14 cellular contexts compared by ENCODE assay signal in genomic region chr16:9114842-9115241, GRCh38. TPM values are rescaled to one million over a fixed set of nuclear protein-coding genes. Genes with fewer than 3 reads are reported as not detected.
DNase-seq lines count a peak whose midpoint lies in the region; ATAC-seq, FAIRE-seq and TF ChIP-seq lines count a peak whose summit lies in the region.
"Had no signal": no experiment of that assay in that cellular context is flagged by ENCODE, and none has a peak within 500 bp of the region (broad histone marks: within the 10 kb centered on the region; RNA-seq: fewer than 3 reads in every experiment).

No MANE protein-coding gene starts in this region.

- H3K4me2 ChIP-seq in BLaER1 (no peak overlapping the region), HCT116 (ENCODE audit: low read length) (no peak overlapping the region), astrocyte (ENCODE audit: low read length) (peak overlapping the region; percentile 34), keratinocyte (ENCODE audit: control insufficient read depth, extremely low read depth, insufficient read depth, low read depth, low read length) (peak overlapping the region; percentile 30)

- ATAC-seq in HCT116 (no peak), aorta (ENCODE audit: low FRiP score) (no peak), HG03457 (IDR thresholded peaks at IDR 0.05; ENCODE audit: unreplicated experiment) (no peak)
- ATAC-seq: gastroesophageal sphincter had no signal

- BruUV-seq in HCT116 (replicated peaks; lab: Mats Ljungman, UMichigan), result no TSS peak

- no peak overlapping the region for H3K4me3 Mint-ChIP-seq in astrocyte (ENCODE audit: unreplicated experiment)

- H3K9ac ChIP-seq in BLaER1 (no peak overlapping the region), HCT116 (ENCODE audit: low read length) (no peak overlapping the region), astrocyte (ENCODE audit: low read length) (peak overlapping the region; percentile 29), keratinocyte (ENCODE audit: control insufficient read depth, extremely low read depth, insufficient read depth, low read length) (no peak overlapping the region)

- H3K4me1 ChIP-seq in BLaER1 (peaks cover 53% of the 10 kb centered on the region), HCT116 (ENCODE audit: control insufficient read depth in 1 of 2, insufficient read depth in 2 of 2, low read length in 2 of 2) (peaks cover 0 to 24% of the 10 kb centered on the region in 2 experiments; a peak in 2 of 4 replicates), astrocyte (ENCODE audit: insufficient read depth, low read length) (peaks cover 68% of the 10 kb centered on the region), keratinocyte (ENCODE audit: control insufficient read depth, extremely low read depth, insufficient read depth, low read length) (peaks cover 52% of the 10 kb centered on the region), vagina (peaks cover 92% of the 10 kb centered on the region), aorta (ENCODE audit: control insufficient read depth in 1 of 2, insufficient read depth in 2 of 2, low read length in 2 of 2) (peaks cover 3 to 12% of the 10 kb centered on the region in 2 donors)

- CTCF ChIA-PET in HCT116 (lab: Charles Lee), result no interaction called here

- H3K9me3 ChIP-seq in BLaER1 (no peaks in the 10 kb centered on the region), HCT116 (ENCODE audit: control insufficient read depth in 1 of 2, insufficient read depth in 1 of 2, low read depth in 1 of 2, low read length in 2 of 2) (no peaks in the 10 kb centered on the region), astrocyte (ENCODE audit: insufficient read depth, low read depth, low read length) (no peaks in the 10 kb centered on the region), keratinocyte (ENCODE audit: control insufficient read depth, low read depth, low read length) (no peaks in the 10 kb centered on the region), vagina (no peaks in the 10 kb centered on the region), aorta (ENCODE audit: control insufficient read depth, low read length) (no peaks in the 10 kb centered on the region)
- H3K9me3 ChIP-seq: gastroesophageal sphincter had no signal

- RAD21 ChIA-PET in HCT116 (lab: Charles Lee; ENCODE audit: low non-redundant PET in 1 of 2, low total read pairs in 2 of 2, uncharacterized antibody in 2 of 2, unreplicated experiment in 2 of 2), result no interaction called here

- 89 to 94% methylated on average over 3 of the region's 3 CpGs for WGBS in aorta, 2 donors

- dilution Hi-C loops in keratinocyte (cut with MboI; ENCODE audit: extremely low pct_ligation_motif_present, low sequenced_read_pairs), result loop anchor here (25.0 kb wide), 1 partner anchor 178 kb away; no protein-coding TSS in a partner anchor

- FAIRE-seq in astrocyte (lab: Jason Lieb, UNC), result no peak
- no peak for FAIRE-seq in keratinocyte (lab: Jason Lieb, UNC)

- DNase-seq in HCT116 (ENCODE audit: low read depth, low spot score) (no peak), astrocyte (ENCODE audit: low read depth) (no peak), keratinocyte (ENCODE audit: low read depth, low spot score) (no peak), vagina (ENCODE audit: extremely low spot score in 2 of 2) (no peak), aorta (no peak)
- no peak for DNase-seq in activated CD4-positive, alpha-beta T cell treated with anti-CD3 and anti-CD28 coated beads, Interleukin-2, amount 50 U/mL, for 48 hours
- DNase-seq: effector CD8-positive, alpha-beta T cell; NCI-H1436 treated with DMSO at 0.1 percent for 48 hours; NCI-H2227 treated with DMSO at 0.1 percent for 48 hours; posterior cingulate gyrus; substantia nigra had no signal

- H3K9me3 Mint-ChIP-seq in astrocyte (ENCODE audit: unreplicated experiment), result no peaks in the 10 kb centered on the region

- peaks cover 18% of the 10 kb centered on the region for H3K36me3 Mint-ChIP-seq in astrocyte (ENCODE audit: low read depth, unreplicated experiment)

- no peaks in the 10 kb centered on the region for H3K27me3 ChIP-seq in BLaER1
- H3K27me3 ChIP-seq in HCT116 (ENCODE audit: insufficient read depth, low read length), result no peaks in the 10 kb centered on the region
- H3K27me3 ChIP-seq in astrocyte (ENCODE audit: insufficient read depth, low read length), result no peaks in the 10 kb centered on the region
- no peaks in the 10 kb centered on the region for H3K27me3 ChIP-seq in keratinocyte (ENCODE audit: control insufficient read depth, extremely low read depth, insufficient read depth, low read length)
- no peaks in the 10 kb centered on the region for H3K27me3 ChIP-seq in vagina
- no peaks in the 10 kb centered on the region for H3K27me3 ChIP-seq in aorta (ENCODE audit: control insufficient read depth in 1 of 2, insufficient read depth in 2 of 2, low read length in 1 of 2)
- H3K27me3 ChIP-seq: gastroesophageal sphincter had no signal

- peaks cover 100% of the 10 kb centered on the region for H4K20me1 ChIP-seq in BLaER1
- H4K20me1 ChIP-seq in HCT116 (ENCODE audit: insufficient read depth), result peaks cover 51% of the 10 kb centered on the region
- peaks cover 99% of the 10 kb centered on the region for H4K20me1 ChIP-seq in astrocyte (ENCODE audit: insufficient read depth, low read length)
- H4K20me1 ChIP-seq in keratinocyte (ENCODE audit: control insufficient read depth, extremely low read depth, insufficient read depth, low read length), result peaks cover 36% of the 10 kb centered on the region

- no peaks in the 10 kb centered on the region for H3K9me2 ChIP-seq in HCT116 (ENCODE audit: insufficient read depth)

- peak overlapping the region; percentile 90 for H3K27ac Mint-ChIP-seq in astrocyte (ENCODE audit: unreplicated experiment)

- H3K36me3 ChIP-seq in BLaER1 (peaks cover 90% of the 10 kb centered on the region), HCT116 (ENCODE audit: control insufficient read depth in 1 of 2, insufficient read depth in 2 of 2, low read length in 2 of 2) (peaks cover 9 to 30% of the 10 kb centered on the region in 2 experiments), astrocyte (ENCODE audit: insufficient read depth, low read length) (peaks cover 28% of the 10 kb centered on the region), keratinocyte (ENCODE audit: control insufficient read depth in 2 of 2, extremely low read depth in 1 of 2, insufficient read depth in 2 of 2, low read length in 2 of 2) (peaks cover 21 to 37% of the 10 kb centered on the region in 2 experiments), vagina (peaks cover 0 to 23% of the 10 kb centered on the region in 2 donors), aorta (ENCODE audit: control insufficient read depth in 1 of 2, insufficient read depth in 2 of 2, low read length in 1 of 2) (peaks cover 0 to 1% of the 10 kb centered on the region in 2 donors)

- H3K27ac ChIP-seq in BLaER1 (peak overlapping the region; percentile 43; the same call in 1 of the 2 replicates), HCT116 (ENCODE audit: low read depth, low read length) (0 out of 2 replicates have a peak overlapping the region, but pooled peaks have one; percentile 10), astrocyte (ENCODE audit: low read depth, low read length) (peak overlapping the region; percentile 51), keratinocyte (ENCODE audit: control insufficient read depth, insufficient read depth, low read length) (peak overlapping the region; percentile 42), vagina (no peak overlapping the region), aorta (ENCODE audit: low read depth in 1 of 2, low read length in 2 of 2) (no peak overlapping the region)
- H3K27ac ChIP-seq: gastroesophageal sphincter had no signal

- no peak overlapping the region for H3K4me3 ChIP-seq in BLaER1
- no peak overlapping the region for H3K4me3 ChIP-seq in HCT116 (replicated peaks in 1 of 2; ENCODE audit: low read depth in 1 of 2, low read length in 2 of 2)
- no peak overlapping the region for H3K4me3 ChIP-seq in astrocyte (ENCODE audit: insufficient read depth, low read depth, low read length)
- no peak overlapping the region for H3K4me3 ChIP-seq in keratinocyte (ENCODE audit: control insufficient read depth in 2 of 3, extremely low read depth in 1 of 3, insufficient read depth in 2 of 3, low read depth in 1 of 3, low read length in 3 of 3)
- no peak overlapping the region for H3K4me3 ChIP-seq in vagina
- H3K4me3 ChIP-seq in aorta (ENCODE audit: low read length in 2 of 2), result no peak overlapping the region
- H3K4me3 ChIP-seq: gastroesophageal sphincter had no signal

- TF ChIP-seq RAD21 in HCT116 (IDR thresholded peaks at IDR 0.05; ENCODE audit: low read depth), result no peak

- H2AFZ ChIP-seq in HCT116 (ENCODE audit: low read depth, low read length, poor library complexity, severe bottlenecking) (no peak overlapping the region), astrocyte (ENCODE audit: low read depth, low read length) (no peak overlapping the region), keratinocyte (ENCODE audit: control insufficient read depth, low read length) (no peak overlapping the region)

- no peaks in the 10 kb centered on the region for H3K27me3 Mint-ChIP-seq in astrocyte (ENCODE audit: low read depth, unreplicated experiment)

- H3K79me2 ChIP-seq in HCT116 (ENCODE audit: insufficient read depth, low read length) (peaks cover 100% of the 10 kb centered on the region), astrocyte (ENCODE audit: insufficient read depth, low read length) (peaks cover 98% of the 10 kb centered on the region), keratinocyte (ENCODE audit: control insufficient read depth, insufficient read depth, low read length) (peaks cover 97% of the 10 kb centered on the region)

- POLR2A ChIA-PET in HCT116 (lab: Charles Lee), result no interaction called here

- H3K4me1 Mint-ChIP-seq in astrocyte (ENCODE audit: low read depth, unreplicated experiment), result peaks cover 78% of the 10 kb centered on the region

- H3K9me1 ChIP-seq in keratinocyte (ENCODE audit: control insufficient read depth, extremely low read depth, insufficient read depth, low read length), result peaks cover 2% of the 10 kb centered on the region

- TF ChIP-seq POLR2A in HCT116 (IDR thresholded peaks at IDR 0.05; ENCODE audit: borderline replicate concordance, extremely low read depth, insufficient read depth, insufficient read length), result no peak
- no peak for TF ChIP-seq POLR2A in vagina (IDR thresholded peaks at IDR 0.05)

- TF ChIP-seq CTCF in HCT116 (IDR thresholded peaks at IDR 0.05 in 2 of 3, conservative IDR thresholded peaks at IDR 0.05 in 1 of 3; ENCODE audit: borderline replicate concordance in 1 of 3, insufficient read depth in 1 of 3, low read depth in 2 of 3, low read length in 2 of 3) (no peak), astrocyte (IDR thresholded peaks at IDR 0.05; ENCODE audit: insufficient read depth, low read depth, low read length) (no peak), keratinocyte (optimal IDR thresholded peaks at IDR 0.05 in 1 of 3, IDR thresholded peaks at IDR 0.05 in 1 of 3, conservative IDR thresholded peaks at IDR 0.05 in 1 of 3; ENCODE audit: extremely low read depth in 1 of 3, insufficient read depth in 2 of 3, low read length in 3 of 3) (no peak), vagina (IDR thresholded peaks at IDR 0.05) (no peak)

- intact Hi-C loops in HCT116 (cut with micrococcal nuclease) (no loop called here), vagina (cut with DNase I) (no loop called here), aorta (cut with DNase I) (no loop called here)

RNA-seq across cellular contexts. Expression of gene HAPSTR1, which starts 23.4 kb away (rescaled TPM):
- total RNA-seq in HCT116 (2021; ENCODE audit: unreplicated experiment) (54.9 TPM), astrocyte (97.7 and 99.5 TPM in 2 replicates), vagina (33.6 TPM), aorta (10 to 100 TPM; 65.4 to 67.5 TPM)
- polyA plus RNA-seq in HCT116 (2012), result 17.2 and 22.8 TPM in 2 replicates
- polyA plus RNA-seq in keratinocyte (34.0 to 46.5 TPM (median 36.7 TPM) in 3 replicates), aorta (10 to 100 TPM; 14.0 to 19.2 TPM)
- polyA plus RNA-seq in keratinocyte (2011; ENCODE audit: low read depth), result 35.9 TPM
- 32.7 and 52.5 TPM in 2 replicates for polyA plus RNA-seq in keratinocyte (2011; cell fraction: cytosol; rRNA removed)
- 57.5 and 66.9 TPM in 2 replicates for polyA plus RNA-seq in keratinocyte (2011; cell fraction: nucleus; rRNA removed)
- polyA plus RNA-seq in keratinocyte (2012; ENCODE audit: low replicate concordance), result 36.2 and 43.6 TPM in 2 replicates
- polyA minus RNA-seq in keratinocyte, result 38.3 to 71.0 TPM (median 45.7 TPM) in 3 replicates
- 41.2 TPM for polyA minus RNA-seq in keratinocyte (2011; cell fraction: cytosol; rRNA and poly(A)+ RNA removed)
- polyA minus RNA-seq in keratinocyte (2011; cell fraction: nucleus; rRNA and poly(A)+ RNA removed), result 29.2 and 67.5 TPM in 2 replicates

Comparison
In these comparisons a context has a peak if more than half of its experiments do, and no peak if none do; other contexts are left out.
1. H3K27ac ChIP-seq: peak in BLaER1 (single experiment), HCT116 (single experiment), astrocyte (single experiment) and keratinocyte (single experiment); none in vagina (single experiment) and aorta (0 of 2).
2. H3K4me2 ChIP-seq: peak in astrocyte (single experiment) and keratinocyte (single experiment); none in BLaER1 (single experiment) and HCT116 (single experiment).